ENCODE assay signal across 8 cellular contexts in the genomic region with DNA sequence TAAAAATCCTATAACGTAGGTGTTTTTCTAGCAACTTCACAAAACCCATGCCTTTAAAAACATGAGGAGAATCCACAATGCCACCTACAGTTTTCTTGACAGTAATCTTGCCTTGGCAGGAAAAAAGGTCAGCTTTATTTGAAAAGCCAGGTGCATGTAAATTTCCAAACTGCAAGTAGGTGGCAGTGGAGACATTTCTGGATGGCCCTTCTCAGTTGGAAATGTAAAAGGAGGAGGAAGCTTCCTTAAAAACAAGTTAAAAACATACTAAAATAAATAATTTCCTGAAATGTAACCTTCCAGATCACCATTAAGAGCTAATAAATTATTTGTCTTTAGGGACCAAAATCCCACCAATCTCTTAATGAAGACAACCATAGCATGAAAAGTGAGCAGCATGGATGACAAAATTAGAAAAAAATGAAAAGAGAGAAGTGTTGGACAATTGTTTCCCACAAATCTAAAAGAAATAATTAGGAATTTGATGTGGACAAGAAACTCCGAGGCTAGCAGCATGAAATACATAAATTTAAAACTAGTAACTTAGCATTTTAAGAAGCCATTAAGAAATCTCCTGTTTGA.
DNase-seq lines count a peak whose midpoint lies in the region; ATAC-seq and TF ChIP-seq lines count a peak whose summit lies in the region.

No MANE protein-coding gene starts in this region.

- H3K4me3 Mint-ChIP-seq in activated CD4-positive, alpha-beta memory T cell treated with anti-CD3 and anti-CD28 coated beads, Interleukin-2, amount 10 ng/mL, durations not matched to agents 7 days and 5 days = no peak overlapping the region

- H3K9ac ChIP-seq in colonic mucosa (ENCODE audit: low read depth in 2 of 2, low read length in 2 of 2) = no peak overlapping the region

- no peaks in the 10 kb centered on the region for H3K36me3 ChIP-seq in heart left ventricle
- H3K36me3 ChIP-seq in colonic mucosa = no peaks in the 10 kb centered on the region

- H3K27ac Mint-ChIP-seq in activated CD4-positive, alpha-beta memory T cell treated with anti-CD3 and anti-CD28 coated beads, Interleukin-2, amount 10 ng/mL, durations not matched to agents 7 days and 5 days = no peak overlapping the region

- intact Hi-C loops in heart left ventricle (cut with DNase I) (loop anchor here in 4 of 10 donors (5.0 to 10.0 kb wide), 3 partner anchors 45 to 358 kb away; a partner anchor contains a TSS), Right ventricle myocardium superior (cut with DNase I) (loop anchor here (5.0 kb wide), 1 partner anchor 112 kb away; no protein-coding TSS in a partner anchor), colonic mucosa (cut with DNase I) (loop anchor here (10.0 kb wide), 1 partner anchor 75 kb away; no protein-coding TSS in a partner anchor)

- H3K9me3 Mint-ChIP-seq in activated CD4-positive, alpha-beta memory T cell treated with anti-CD3 and anti-CD28 coated beads, Interleukin-2, amount 10 ng/mL, durations not matched to agents 7 days and 5 days = no peaks in the 10 kb centered on the region

- POLR2A ChIA-PET in activated CD4-positive, alpha-beta memory T cell treated with anti-CD3 and anti-CD28 coated beads, Interleukin-2, amount 10 ng/mL, durations not matched to agents 7 days and 5 days (lab: Charles Lee) = interaction anchor here (0.9 kb wide), 1 partner anchor 21 kb away, joined by 3 read pairs; no protein-coding TSS in a partner anchor

- H3K4me3 ChIP-seq in heart left ventricle = no peak overlapping the region
- no peak overlapping the region for H3K4me3 ChIP-seq in colonic mucosa

- peaks cover 17% of the 10 kb centered on the region for H3K36me3 Mint-ChIP-seq in activated CD4-positive, alpha-beta memory T cell treated with anti-CD3 and anti-CD28 coated beads, Interleukin-2, amount 10 ng/mL, durations not matched to agents 7 days and 5 days (ENCODE audit: low read depth)

- no peaks in the 10 kb centered on the region for H3K27me3 Mint-ChIP-seq in activated CD4-positive, alpha-beta memory T cell treated with anti-CD3 and anti-CD28 coated beads, Interleukin-2, amount 10 ng/mL, durations not matched to agents 7 days and 5 days

- DNase-seq in heart left ventricle = no peak
- no peak for DNase-seq in Right ventricle myocardium superior
- peak; percentile 71 for DNase-seq in NCI-H510A (lab: John Stamatoyannopoulos, UW)
- peak; percentile 46 for DNase-seq in colonic mucosa
- DNase-seq in renal cortical epithelial cell (ENCODE audit: low read depth) = peak; percentile 85
- no peak for DNase-seq in NCI-H446 (lab: John Stamatoyannopoulos, UW)
- DNase-seq in activated CD4-positive, CD25-positive, alpha-beta regulatory T cell treated with anti-CD3 and anti-CD28 coated beads, Interleukin-2, amount 50 U/mL, for 72 hours = no peak
- no peak for DNase-seq in activated CD4-positive, alpha-beta memory T cell treated with anti-CD3 and anti-CD28 coated beads, Interleukin-2, amount 10 ng/mL, durations not matched to agents 7 days and 5 days

- H3K27ac ChIP-seq in heart left ventricle = no peak overlapping the region
- no peak overlapping the region for H3K27ac ChIP-seq in colonic mucosa

- WGBS in heart left ventricle, 4 donors = 27 to 50% (median 47%) methylated on average over 2 of the region's 2 CpGs

- TF ChIP-seq CTCF in heart left ventricle (IDR thresholded peaks at IDR 0.05) (peak in 10 of 12 donors; percentile 26 to 60 (median 43)), colonic mucosa (IDR thresholded peaks at IDR 0.05) (peak; percentile 61)

- H3K4me1 ChIP-seq in heart left ventricle = no peaks in the 10 kb centered on the region
- peaks cover 5% of the 10 kb centered on the region for H3K4me1 ChIP-seq in colonic mucosa

- peaks cover 8% of the 10 kb centered on the region for H3K4me1 Mint-ChIP-seq in activated CD4-positive, alpha-beta memory T cell treated with anti-CD3 and anti-CD28 coated beads, Interleukin-2, amount 10 ng/mL, durations not matched to agents 7 days and 5 days

- H3K9me3 ChIP-seq in heart left ventricle (no peaks in the 10 kb centered on the region), colonic mucosa (no peaks in the 10 kb centered on the region)

- no peak for TF ChIP-seq POLR2A in heart left ventricle (IDR thresholded peaks at IDR 0.05)

- ATAC-seq in heart left ventricle (no peak), Right ventricle myocardium superior (ENCODE audit: poor library complexity) (no peak)

- CTCF ChIA-PET in activated CD4-positive, alpha-beta memory T cell treated with anti-CD3 and anti-CD28 coated beads, Interleukin-2, amount 10 ng/mL, durations not matched to agents 7 days and 5 days (lab: Charles Lee) = interaction anchor here (0.9 to 1.8 kb wide), 10 partner anchors 9 to 335 kb away, joined by 3 to 20 read pairs (median 3); a partner anchor contains a TSS

- peaks cover 0 to 26% (median 2%) of the 10 kb centered on the region in 9 donors for H3K27me3 ChIP-seq in heart left ventricle
- H3K27me3 ChIP-seq in colonic mucosa = no peaks in the 10 kb centered on the region

Comparison
In these comparisons a context has a peak if more than half of its experiments do, and no peak if none do; other contexts are left out.
1. DNase-seq: peak in NCI-H510A (single experiment), colonic mucosa (single experiment) and renal cortical epithelial cell (single experiment); none in heart left ventricle (0 of 5), Right ventricle myocardium superior (single experiment), NCI-H446 (0 of 2), activated CD4-positive, CD25-positive, alpha-beta regulatory T cell treated with anti-CD3 and anti-CD28 coated beads, Interleukin-2, amount 50 U/mL, for 72 hours (single experiment) and activated CD4-positive, alpha-beta memory T cell treated with anti-CD3 and anti-CD28 coated beads, Interleukin-2, amount 10 ng/mL, durations not matched to agents 7 days and 5 days (single experiment).